8 cellular contexts compared by ENCODE assay signal in the genomic region with DNA sequence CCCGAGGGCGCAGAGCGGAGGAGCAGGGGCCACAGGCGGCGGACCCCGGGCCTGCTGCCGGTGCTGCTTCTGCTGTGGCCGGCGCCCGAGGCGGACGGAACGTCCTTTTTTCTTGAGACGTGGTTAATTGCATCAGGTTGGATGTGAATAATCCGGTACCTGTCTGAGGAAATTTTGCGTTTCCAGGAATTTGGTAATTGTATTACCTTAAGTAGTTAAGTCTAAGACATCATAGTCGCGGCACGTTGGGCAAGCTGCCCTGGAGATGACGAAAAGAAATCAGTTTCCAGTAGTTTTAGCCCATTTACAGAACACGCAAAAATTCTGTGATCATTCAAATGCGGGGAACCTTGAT. TPM values are rescaled to one million over a fixed set of nuclear protein-coding genes. Genes with fewer than 3 reads are reported as not detected.
DNase-seq lines count a peak whose midpoint lies in the region; ATAC-seq, FAIRE-seq and TF ChIP-seq lines count a peak whose summit lies in the region.

No MANE protein-coding gene starts in this region.

- peaks cover 33 to 47% (median 43%) of the 10 kb centered on the region in 10 experiments for H3K4me1 ChIP-seq in BLaER1 treated with 17β-estradiol and CSF1 and Interleukin-3, amounts not matched to agents 10 nM and 100 nM
- peaks cover 5% of the 10 kb centered on the region for H3K4me1 ChIP-seq in ectodermal cell (ENCODE audit: control insufficient read depth, insufficient read depth, low read length)

- intact Hi-C loops in natural killer cell (cut with micrococcal nuclease), result no loop called here

- H3K9me3 Mint-ChIP-seq in natural killer cell, result no peaks in the 10 kb centered on the region

- no peaks in the 10 kb centered on the region for H3K9me3 ChIP-seq in BLaER1 treated with 17β-estradiol and CSF1 and Interleukin-3, amounts not matched to agents 10 nM and 100 nM (replicated peaks in 1 of 11)
- H3K9me3 ChIP-seq in ectodermal cell (ENCODE audit: control insufficient read depth, low read length), result no peaks in the 10 kb centered on the region

- WGBS in ectodermal cell, 2 experiments, result 1% methylated on average over 22 of the region's 22 CpGs

- DNase-seq in M059J (ENCODE audit: low read depth) (peak; percentile 11), natural killer cell (no peak), NCI-H510A treated with DMSO at 0.1 percent for 48 hours (lab: John Stamatoyannopoulos, UW) (no peak), GM12891 (ENCODE audit: insufficient read length, low spot score) (no peak), NCI-H2107 (lab: John Stamatoyannopoulos, UW) (no peak)

- H3K36me3 Mint-ChIP-seq in natural killer cell, result no peaks in the 10 kb centered on the region

- peaks cover 19 to 30% of the 10 kb centered on the region in 2 donors for H3K4me1 Mint-ChIP-seq in natural killer cell

- H3K27me3 ChIP-seq in BLaER1 treated with 17β-estradiol and CSF1 and Interleukin-3, amounts not matched to agents 10 nM and 100 nM, result no peaks in the 10 kb centered on the region
- no peaks in the 10 kb centered on the region for H3K27me3 ChIP-seq in ectodermal cell (ENCODE audit: control insufficient read depth, insufficient read depth, low read length, poor library complexity, severe bottlenecking)

- peak overlapping the region; percentile 76 to 99 (median 95) for H3K4me2 ChIP-seq in BLaER1 treated with 17β-estradiol and CSF1 and Interleukin-3, amounts not matched to agents 10 nM and 100 nM

- H3K27ac ChIP-seq in BLaER1 treated with 17β-estradiol and CSF1 and Interleukin-3, amounts not matched to agents 10 nM and 100 nM, result peak overlapping the region; percentile 82 to 97 (median 93)
- H3K27ac ChIP-seq in ectodermal cell (ENCODE audit: insufficient read depth, low read depth, low read length, poor library complexity, severe bottlenecking), result peak overlapping the region; percentile 92

- H3K27ac Mint-ChIP-seq in natural killer cell, result peak overlapping the region; percentile 85

- peaks cover 31 to 52% (median 42%) of the 10 kb centered on the region in 11 experiments; a peak in 20 of 22 replicates for H4K20me1 ChIP-seq in BLaER1 treated with 17β-estradiol and CSF1 and Interleukin-3, amounts not matched to agents 10 nM and 100 nM

- no peak for TF ChIP-seq CTCF in natural killer cell (IDR thresholded peaks at IDR 0.05)

- no peak for TF ChIP-seq POLR2A in GM12891 (IDR thresholded peaks at IDR 0.05; ENCODE audit: low read depth, low read length)

- no peak for FAIRE-seq in GM12891 (lab: Jason Lieb, UNC)

- no peaks in the 10 kb centered on the region for H3K27me3 Mint-ChIP-seq in natural killer cell (ENCODE audit: low read depth in 2 of 2)

- H3K4me3 ChIP-seq in BLaER1 treated with 17β-estradiol and CSF1 and Interleukin-3, amounts not matched to agents 10 nM and 100 nM, result peak overlapping the region; percentile 78 to 99 (median 88)
- peak overlapping the region; percentile 98 for H3K4me3 ChIP-seq in ectodermal cell (ENCODE audit: insufficient read depth, low read depth, low read length)

- H3K4me3 Mint-ChIP-seq in natural killer cell, result peak overlapping the region; percentile 91

- H3K9ac ChIP-seq in BLaER1 treated with 17β-estradiol and CSF1 and Interleukin-3, amounts not matched to agents 10 nM and 100 nM, result peak overlapping the region; percentile 88 to 97 (median 95)

- no peak for ATAC-seq in natural killer cell
- ATAC-seq in GM18909 (IDR thresholded peaks at IDR 0.05; ENCODE audit: poor library complexity, unreplicated experiment), result no peak

- H3K36me3 ChIP-seq in BLaER1 treated with 17β-estradiol and CSF1 and Interleukin-3, amounts not matched to agents 10 nM and 100 nM, result peaks cover 0 to 8% (median 7%) of the 10 kb centered on the region in 11 experiments; a peak in 8 of 22 replicates
- H3K36me3 ChIP-seq in ectodermal cell (ENCODE audit: control insufficient read depth, insufficient read depth, low read length), result no peaks in the 10 kb centered on the region

TF ChIP-seq in GM12891, 5 proteins besides CTCF, POLR2A, EP300 and RAD21:
- TF ChIP-seq PAX5 (IDR thresholded peaks at IDR 0.05; ENCODE audit: insufficient read depth, low read length, severe bottlenecking) (no peak), SPI1 (IDR thresholded peaks at IDR 0.05; ENCODE audit: low read depth, low read length) (no peak), POU2F2 (IDR thresholded peaks at IDR 0.05; ENCODE audit: low read depth, low read length) (no peak), POLR2AphosphoS5 (IDR thresholded peaks at IDR 0.05; ENCODE audit: low read depth, low read length) (no peak), TAF1 (IDR thresholded peaks at IDR 0.05; ENCODE audit: low read depth, low read length) (no peak)

RNA-seq across cellular contexts. Expression of a gene that starts 0.8 kb away (rescaled TPM):
- 13.9 and 22.4 TPM in 2 replicates for total RNA-seq in M059J (2014; rRNA removed; shearing (Covaris generic))
- polyA plus RNA-seq in ectodermal cell (2013, experiment 1 of 4), result 57.6 TPM
- 56.2 TPM for polyA plus RNA-seq in ectodermal cell (2013, experiment 2 of 4)
- polyA plus RNA-seq in ectodermal cell (2013, experiment 3 of 4), result 35.6 TPM
- polyA plus RNA-seq in ectodermal cell (2013, experiment 4 of 4), result 42.8 TPM
- total RNA-seq in natural killer cell, result 10 to 100 TPM; 46.1 to 52.9 (median 48.5) TPM
- polyA plus RNA-seq in GM12891 (2012; ENCODE audit: low read depth, missing spikeins), result 9.4 TPM

RNA-seq across cellular contexts. Expression of a gene that starts 26.5 kb away (rescaled TPM):
- not detected in 2 replicates for total RNA-seq in M059J (2014; rRNA removed; shearing (Covaris generic))
- 0.44 TPM for polyA plus RNA-seq in ectodermal cell (2013, experiment 1 of 4)
- polyA plus RNA-seq in ectodermal cell (2013, experiment 2 of 4), result 0.20 TPM
- 0.21 TPM for polyA plus RNA-seq in ectodermal cell (2013, experiment 3 of 4)
- polyA plus RNA-seq in ectodermal cell (2013, experiment 4 of 4), result 0.28 TPM
- not detected for total RNA-seq in natural killer cell
- not detected for polyA plus RNA-seq in GM12891 (2012; ENCODE audit: low read depth, missing spikeins)
